Comparison of ENCODE assay signal across 29 cellular contexts in genomic region chr7:136030330-136030729, GRCh38.
"Had no signal": no experiment of that assay in that cellular context is flagged by ENCODE, and none has a peak within 500 bp of the region (broad histone marks: within the 10 kb centered on the region; RNA-seq: fewer than 3 reads in every experiment).

No MANE protein-coding gene starts in this region.

- H3K4me2 ChIP-seq: hepatocyte had no signal

- H3K4me3 ChIP-seq: esophagus squamous epithelium, gastrocnemius medialis, hepatocyte, left ventricle myocardium inferior, lung, mucosa of descending colon, spleen, testis, transverse colon had no signal

- DNase-seq: activated CD4-positive, CD25-positive, alpha-beta regulatory T cell treated with anti-CD3 and anti-CD28 coated beads, Interleukin-2, amount 50 U/mL, for 72 hours; activated CD8-positive, alpha-beta memory T cell treated with anti-CD3 and anti-CD28 coated beads, Interleukin-2, amount 50 U/mL, for 4 hours; activated gamma-delta T cell treated with Interleukin-2 at 50 U/mL for 16 hours; activated naive CD4-positive, alpha-beta T cell treated with anti-CD3 and anti-CD28 coated beads, Interleukin-2, amount 50 U/mL, for 16 hours; activated naive CD8-positive, alpha-beta T cell treated with anti-CD3 and anti-CD28 coated beads, Interleukin-2, amount 50 U/mL, for 24 hours; activated T-cell treated with anti-CD3 and anti-CD28 coated beads, Interleukin-2, amount 50 U/mL, for 1 hour; amygdala; central memory CD4-positive, alpha-beta T cell; endodermal cell; esophagus squamous epithelium; gastrocnemius medialis; islet precursor cell; left ventricle myocardium inferior; mesendoderm; mucosa of descending colon; posterior cingulate gyrus; right cardiac atrium; spleen; stimulated activated naive CD4-positive, alpha-beta T cell; T1000; testis; transverse colon had no signal

- H3K79me2 ChIP-seq: hepatocyte had no signal

- H3K27me3 Mint-ChIP-seq: activated CD4-positive, alpha-beta memory T cell treated with anti-CD3 and anti-CD28 coated beads for 36 hours; activated CD4-positive, alpha-beta T cell treated with anti-CD3 and anti-CD28 coated beads, Interleukin-2, amount 10 ng/mL, durations not matched to agents 24 days and 14 days; natural killer cell treated with Interleukin-12 subunit alpha and Interleukin-12 subunit beta and Interleukin-15 and Interleukin-18, amount 100 ng/mL, for 72 hours had no signal

- H3K27me3 ChIP-seq: esophagus squamous epithelium, gastrocnemius medialis, hepatocyte, spleen, testis, transverse colon had no signal

- H3K27ac Mint-ChIP-seq: activated CD4-positive, alpha-beta T cell treated with anti-CD3 and anti-CD28 coated beads, Interleukin-2, amount 10 ng/mL, durations not matched to agents 24 days and 14 days; dendritic cell treated with granulocyte-macrophage colony-stimulating factor and Interleukin-4, amounts not matched to agents 40 ng/mL and 50 ng/mL, for 4 days; endodermal cell had no signal

- H3K27ac ChIP-seq: esophagus squamous epithelium, gastrocnemius medialis, left ventricle myocardium inferior, spleen had no signal

- H3K36me3 ChIP-seq: esophagus squamous epithelium, gastrocnemius medialis, left ventricle myocardium inferior, spleen, transverse colon had no signal

- H2AFZ ChIP-seq: hepatocyte had no signal

- ATAC-seq: gastrocnemius medialis, mucosa of descending colon, right cardiac atrium had no signal

- H3K4me1 ChIP-seq: spleen had no signal

- H3K4me1 Mint-ChIP-seq: endodermal cell had no signal

- H3K4me3 Mint-ChIP-seq: activated CD4-positive, alpha-beta memory T cell treated with anti-CD3 and anti-CD28 coated beads for 36 hours; activated CD4-positive, alpha-beta T cell treated with anti-CD3 and anti-CD28 coated beads, Interleukin-2, amount 10 ng/mL, durations not matched to agents 24 days and 14 days; activated naive CD8-positive, alpha-beta T cell treated with anti-CD3 and anti-CD28 coated beads, Interleukin-2, amount 50 U/mL, for 24 hours; activated T-helper 1 cell treated with anti-CD3 and anti-CD28 coated beads, Interleukin-12 subunit alpha, Interleukin-12 subunit beta, Interleukin-2, Interleukin-4 antibody, amounts not matched to agents 30 ng/mL and 10 ng/mL and 1 ng/mL, durations not matched to agents 14 hours and 24 hours and 36 hours; dendritic cell treated with granulocyte-macrophage colony-stimulating factor and Interleukin-4, amounts not matched to agents 40 ng/mL and 50 ng/mL, for 4 days; endodermal cell had no signal

- H3K9me3 Mint-ChIP-seq: activated CD4-positive, alpha-beta memory T cell treated with anti-CD3 and anti-CD28 coated beads for 36 hours; activated CD4-positive, alpha-beta T cell treated with anti-CD3 and anti-CD28 coated beads, Interleukin-2, amount 10 ng/mL, durations not matched to agents 24 days and 14 days; activated naive CD8-positive, alpha-beta T cell treated with anti-CD3 and anti-CD28 coated beads, Interleukin-2, amount 50 U/mL, for 24 hours; activated T-helper 1 cell treated with anti-CD3 and anti-CD28 coated beads, Interleukin-12 subunit alpha, Interleukin-12 subunit beta, Interleukin-2, Interleukin-4 antibody, amounts not matched to agents 30 ng/mL and 10 ng/mL and 1 ng/mL, durations not matched to agents 14 hours and 24 hours and 36 hours; dendritic cell treated with granulocyte-macrophage colony-stimulating factor and Interleukin-4, amounts not matched to agents 40 ng/mL and 50 ng/mL, for 4 days; endodermal cell; natural killer cell treated with Interleukin-12 subunit alpha and Interleukin-12 subunit beta and Interleukin-15 and Interleukin-18, amount 100 ng/mL, for 72 hours had no signal

- H3K9me3 ChIP-seq: esophagus squamous epithelium, gastrocnemius medialis, left ventricle myocardium inferior, mucosa of descending colon, spleen, testis, transverse colon had no signal
